16 cellular contexts compared by ENCODE assay signal in genomic region chr12:52199294-52199920, GRCh38. TPM values are rescaled to one million over a fixed set of nuclear protein-coding genes. Genes with fewer than 3 reads are reported as not detected.
A peak's percentile ranks its signal among the peaks of the same experiment; 100 is the strongest.
DNase-seq lines count a peak whose midpoint lies in the region; ATAC-seq and TF ChIP-seq lines count a peak whose summit lies in the region.
"Had no signal": no experiment of that assay in that cellular context is flagged by ENCODE, and none has a peak within 500 bp of the region (broad histone marks: within the 10 kb centered on the region; RNA-seq: fewer than 3 reads in every experiment).

No MANE protein-coding gene starts in this region.

- H3K27me3 ChIP-seq in lower lobe of right lung (ENCODE audit: low read depth) = peaks cover 6% of the 10 kb centered on the region
- H3K27me3 ChIP-seq in upper lobe of left lung = no peaks in the 10 kb centered on the region

- TF ChIP-seq CTCF in lower lobe of right lung (IDR thresholded peaks at IDR 0.05) (no peak), upper lobe of left lung (IDR thresholded peaks at IDR 0.05) (no peak)

- H3K27ac ChIP-seq in angular gyrus (ENCODE audit: low read depth, low read length) (peak overlapping the region; percentile 39), lower lobe of right lung (peak overlapping the region; percentile 85), upper lobe of left lung (peak overlapping the region; percentile 75 to 86 (median 82))
- H3K27ac ChIP-seq: cardiac muscle cell, VCaP had no signal

- H3K36me3 ChIP-seq in lower lobe of right lung (no peaks in the 10 kb centered on the region), upper lobe of left lung (no peaks in the 10 kb centered on the region)
- H3K36me3 ChIP-seq: cardiac muscle cell had no signal

- H3K4me3 ChIP-seq in lower lobe of right lung (no peak overlapping the region), upper lobe of left lung (no peak overlapping the region)
- H3K4me3 ChIP-seq: cardiac muscle cell had no signal

- 75 to 88% methylated on average over 7 to 8 of the region's 8 CpGs for WGBS in upper lobe of left lung, 2 donors

- H3K4me1 ChIP-seq in lower lobe of right lung (peaks cover 56% of the 10 kb centered on the region), upper lobe of left lung (peaks cover 46 to 70% (median 63%) of the 10 kb centered on the region in 4 donors)

- no peak for ATAC-seq in lower lobe of right lung
- ATAC-seq in upper lobe of left lung (ENCODE audit: low FRiP score in 2 of 2) = no peak
- ATAC-seq: stimulated activated naive B cell treated with anti-CD40 and anti-IgM and Interleukin-4, amounts not matched to agents 10 μg/mL and 1 μg/mL and 100 μg/mL, for 72 hours had no signal

- H3K9me3 ChIP-seq in lower lobe of right lung (no peaks in the 10 kb centered on the region), upper lobe of left lung (no peaks in the 10 kb centered on the region)

- intact Hi-C loops in lower lobe of right lung (cut with DNase I) = no loop called here

- TF ChIP-seq POLR2A in upper lobe of left lung (IDR thresholded peaks at IDR 0.05) = no peak

- TF ChIP-seq EP300 in upper lobe of left lung (IDR thresholded peaks at IDR 0.05) = no peak

- DNase-seq in NCI-H2107 treated with DMSO at 0.1 percent for 48 hours (lab: John Stamatoyannopoulos, UW; ENCODE audit: unreplicated experiment) (peak; percentile 95), NCI-H2107 (lab: John Stamatoyannopoulos, UW) (no peak), lower lobe of right lung (no peak), upper lobe of left lung (no peak), NCI-H1092 treated with DMSO at 0.1 percent for 48 hours (lab: John Stamatoyannopoulos, UW) (no peak), D341Med (ENCODE audit: low spot score) (no peak)
- no peak for DNase-seq in activated naive CD4-positive, alpha-beta T cell (lab: John Stamatoyannopoulos, UW)
- DNase-seq: activated naive CD4-positive, alpha-beta T cell treated with Interleukin-2 at 50 U/mL for 16 hours; Karpas-422; NCI-H2029 treated with DMSO at 0.1 percent for 48 hours; stimulated activated CD4-positive, alpha-beta T cell treated with anti-CD3 and anti-CD28 coated beads, Interleukin-4, amount 100 ng/mL, for 4 hours; stimulated activated naive B cell treated with anti-CD40 and anti-IgM and Interleukin-4, amounts not matched to agents 10 μg/mL and 1 μg/mL and 100 μg/mL, for 72 hours; SW 1271 had no signal

RNA-seq across cellular contexts. Expression of gene KRT80, which starts 7.6 kb away (rescaled TPM):
- total RNA-seq in lower lobe of right lung (3.0 TPM), upper lobe of left lung (10 to 100 TPM in 2 of 6 donors, 1 to 10 TPM in 4; 2.1 to 15.2 (median 6.6) TPM)
- total RNA-seq: cardiac muscle cell had no signal

RNA-seq across cellular contexts. Expression of gene KRT7, which starts 33.6 kb away (rescaled TPM):
- total RNA-seq in lower lobe of right lung (257 TPM), upper lobe of left lung (1,000 to 10,000 TPM in 2 of 6 donors, 100 to 1,000 TPM in 4; 247 to 1,279 (median 821) TPM)
